Comparison of ENCODE assay signal across 15 cellular contexts in genomic region chr15:92938387-92938786, GRCh38. TPM values are rescaled to one million over a fixed set of nuclear protein-coding genes. Genes with fewer than 3 reads are reported as not detected.
DNase-seq lines count a peak whose midpoint lies in the region; ATAC-seq, FAIRE-seq and TF ChIP-seq lines count a peak whose summit lies in the region.
"Had no signal": no experiment of that assay in that cellular context is flagged by ENCODE, and none has a peak within 500 bp of the region (broad histone marks: within the 10 kb centered on the region; RNA-seq: fewer than 3 reads in every experiment).

No MANE protein-coding gene starts in this region.

- TF ChIP-seq CTCF in 22Rv1 (IDR thresholded peaks at IDR 0.05) (0 out of 2 replicates have a peak, but pooled peaks have one; percentile 7), WI38 (IDR thresholded peaks at IDR 0.05; ENCODE audit: low read depth, low read length) (peak; percentile 17; the same call in 1 of the 2 replicates), glutamatergic neuron (IDR thresholded peaks at IDR 0.05; ENCODE audit: partially characterized antibody, unreplicated experiment) (peak; percentile 70)

- ATAC-seq in GM18517 (IDR thresholded peaks at IDR 0.05; ENCODE audit: unreplicated experiment) (no peak), GM21529 (IDR thresholded peaks at IDR 0.05; ENCODE audit: unreplicated experiment) (no peak)
- no peak for ATAC-seq in stimulated activated naive CD8-positive, alpha-beta T cell treated with anti-CD3 and anti-CD28 coated beads, Interleukin-15, amount 100 ng/mL, for 72 hours

- DNase-seq in glutamatergic neuron (no peak), urothelium cell line (ENCODE audit: low spot score) (no peak)
- no peak for DNase-seq in stimulated activated naive CD8-positive, alpha-beta T cell treated with anti-CD3 and anti-CD28 coated beads, Interleukin-15, amount 100 ng/mL, for 72 hours
- DNase-seq: activated CD4-positive, alpha-beta T cell treated with anti-CD3 and anti-CD28 coated beads, Interleukin-2, amount 50 U/mL, for 1 hour; activated naive CD8-positive, alpha-beta T cell treated with anti-CD3 and anti-CD28 coated beads, Interleukin-2, amount 10 ng/mL, durations not matched to agents 7 days and 5 days; NCI-H526 treated with DMSO at 0.1 percent for 48 hours; retina; trophoblast cell had no signal

- H3K36me3 Mint-ChIP-seq in glutamatergic neuron (ENCODE audit: unreplicated experiment), result peaks cover 10% of the 10 kb centered on the region

- no peak overlapping the region for H3K4me3 Mint-ChIP-seq in glutamatergic neuron (ENCODE audit: unreplicated experiment)
- no peak overlapping the region for H3K4me3 Mint-ChIP-seq in stimulated activated naive CD8-positive, alpha-beta T cell treated with anti-CD3 and anti-CD28 coated beads, Interleukin-15, amount 100 ng/mL, for 72 hours
- H3K4me3 Mint-ChIP-seq: activated naive CD8-positive, alpha-beta T cell treated with anti-CD3 and anti-CD28 coated beads, Interleukin-2, amount 10 ng/mL, durations not matched to agents 7 days and 5 days had no signal

- H3K9me3 Mint-ChIP-seq in glutamatergic neuron (ENCODE audit: unreplicated experiment), result peaks cover 4% of the 10 kb centered on the region
- H3K9me3 Mint-ChIP-seq in stimulated activated naive CD8-positive, alpha-beta T cell treated with anti-CD3 and anti-CD28 coated beads, Interleukin-15, amount 100 ng/mL, for 72 hours, result no peaks in the 10 kb centered on the region

- peaks cover 22% of the 10 kb centered on the region for H3K4me1 Mint-ChIP-seq in glutamatergic neuron (ENCODE audit: low read depth, unreplicated experiment)
- peaks cover 39% of the 10 kb centered on the region for H3K4me1 Mint-ChIP-seq in stimulated activated naive CD8-positive, alpha-beta T cell treated with anti-CD3 and anti-CD28 coated beads, Interleukin-15, amount 100 ng/mL, for 72 hours

- peak overlapping the region; percentile 25 for H3K27ac ChIP-seq in 22Rv1
- H3K27ac ChIP-seq: SK-N-MC had no signal

- peak overlapping the region; percentile 64 for H3K27ac Mint-ChIP-seq in glutamatergic neuron (ENCODE audit: unreplicated experiment)
- H3K27ac Mint-ChIP-seq in stimulated activated naive CD8-positive, alpha-beta T cell treated with anti-CD3 and anti-CD28 coated beads, Interleukin-15, amount 100 ng/mL, for 72 hours, result peak overlapping the region in 1 of 2 donors; percentile 52
- H3K27ac Mint-ChIP-seq: activated naive CD8-positive, alpha-beta T cell treated with anti-CD3 and anti-CD28 coated beads, Interleukin-2, amount 10 ng/mL, durations not matched to agents 7 days and 5 days had no signal

- H3K27me3 Mint-ChIP-seq in glutamatergic neuron (ENCODE audit: unreplicated experiment), result peaks cover 3% of the 10 kb centered on the region
- no peaks in the 10 kb centered on the region for H3K27me3 Mint-ChIP-seq in stimulated activated naive CD8-positive, alpha-beta T cell treated with anti-CD3 and anti-CD28 coated beads, Interleukin-15, amount 100 ng/mL, for 72 hours
- H3K27me3 Mint-ChIP-seq: activated naive CD8-positive, alpha-beta T cell treated with anti-CD3 and anti-CD28 coated beads, Interleukin-2, amount 10 ng/mL, durations not matched to agents 7 days and 5 days had no signal

- no peak overlapping the region for H3K4me3 ChIP-seq in WI38 (ENCODE audit: low read depth, low read length)
- H3K4me3 ChIP-seq: hepatocyte, SK-N-MC had no signal

- peak; percentile 48 for FAIRE-seq in G401.6 (lab: Jason Lieb, UNC)
- no peak for FAIRE-seq in urothelium cell line (lab: Jason Lieb, UNC)

RNA-seq across cellular contexts. Expression of gene CHD2, which starts 38.3 kb away (rescaled TPM):
- total RNA-seq in glutamatergic neuron (ENCODE audit: unreplicated experiment), result 201 TPM

Comparison
In these comparisons a context has a peak if more than half of its experiments do, and no peak if none do; other contexts are left out.
1. CTCF ChIP-seq: peak in every context shown above with its lines; median percentile 70 in glutamatergic neuron; 17 in WI38; 7 in 22Rv1.